In the genomic region with DNA sequence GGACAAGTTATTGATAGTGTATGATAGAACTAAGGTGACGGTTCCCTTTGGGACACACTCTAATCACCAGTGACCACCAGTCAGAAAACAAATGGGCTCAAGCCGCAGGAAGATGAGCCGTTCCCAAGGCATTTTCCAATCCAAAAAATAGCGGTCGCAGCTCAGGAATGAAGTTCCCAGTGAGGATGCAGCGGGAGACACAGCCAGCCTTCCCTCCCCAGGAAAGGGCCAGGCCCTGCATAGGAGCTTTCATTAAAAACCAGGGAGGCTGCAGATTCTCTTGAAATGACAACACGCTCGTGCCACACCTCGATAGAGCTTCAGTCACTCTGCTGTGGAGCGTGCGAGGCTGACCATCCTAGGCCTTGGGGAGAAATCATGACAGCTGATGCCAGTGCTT, we compare ENCODE assay signal across 9 cellular contexts.
DNase-seq lines count a peak whose midpoint lies in the region; ATAC-seq, FAIRE-seq and TF ChIP-seq lines count a peak whose summit lies in the region.
"Had no signal": no experiment of that assay in that cellular context is flagged by ENCODE, and none has a peak within 500 bp of the region (broad histone marks: within the 10 kb centered on the region; RNA-seq: fewer than 3 reads in every experiment).

No MANE protein-coding gene starts in this region.

- ATAC-seq in RWPE2 (ENCODE audit: low read depth), result no peak
- ATAC-seq in stimulated activated naive CD8-positive, alpha-beta T cell treated with anti-CD3 and anti-CD28 coated beads, Interleukin-15, amount 100 ng/mL, for 72 hours, result no peak

- in situ Hi-C loops in G401 (cut with HindIII; ENCODE audit: low sequenced_read_pairs), result no loop called here

- no peaks in the 10 kb centered on the region for H3K36me3 ChIP-seq in RWPE2 (ENCODE audit: low read depth)
- H3K36me3 ChIP-seq in skeletal muscle satellite cell (ENCODE audit: insufficient read depth, low read length), result no peaks in the 10 kb centered on the region
- H3K36me3 ChIP-seq in small intestine (ENCODE audit: control insufficient read depth in 2 of 2, insufficient read depth in 2 of 2, low read length in 2 of 2), result no peaks in the 10 kb centered on the region

- no peak for TF ChIP-seq CTCF in RWPE2 (IDR thresholded peaks at IDR 0.05; ENCODE audit: poor library complexity, severe bottlenecking)
- no peak for TF ChIP-seq CTCF in foreskin fibroblast (IDR thresholded peaks at IDR 0.05; ENCODE audit: low read depth, low read length)

- H3K27ac ChIP-seq in RWPE2 (ENCODE audit: poor library complexity, severe bottlenecking), result peak overlapping the region; percentile 87
- H3K27ac ChIP-seq in small intestine (ENCODE audit: low read depth in 1 of 2, low read length in 1 of 2), result peak overlapping the region in 1 of 2 donors; percentile 75

- peaks cover 48% of the 10 kb centered on the region for H3K4me1 ChIP-seq in RWPE2 (ENCODE audit: insufficient read depth, poor library complexity, severe bottlenecking)
- peaks cover 85% of the 10 kb centered on the region for H3K4me1 ChIP-seq in skeletal muscle satellite cell (ENCODE audit: control insufficient read depth, insufficient read depth, low read length)
- H3K4me1 ChIP-seq in small intestine (ENCODE audit: control insufficient read depth in 2 of 2, insufficient read depth in 1 of 2, low read depth in 1 of 2, low read length in 1 of 2), result peaks cover 0 to 3% of the 10 kb centered on the region in 2 donors

- 80 to 95% (median 90%) methylated on average over 11 of the region's 11 CpGs for WGBS in small intestine, 3 donors

- H3K27ac Mint-ChIP-seq in stimulated activated naive CD8-positive, alpha-beta T cell treated with anti-CD3 and anti-CD28 coated beads, Interleukin-15, amount 100 ng/mL, for 72 hours, result peak overlapping the region in 1 of 2 donors; percentile 19

- H3K4me1 Mint-ChIP-seq in stimulated activated naive CD8-positive, alpha-beta T cell treated with anti-CD3 and anti-CD28 coated beads, Interleukin-15, amount 100 ng/mL, for 72 hours, result peaks cover 14% of the 10 kb centered on the region

- DNase-seq in G401 (ENCODE audit: low spot score) (peak; percentile 51), RWPE2 (ENCODE audit: low spot score) (peak; percentile 36), foreskin fibroblast (peak in 1 of 2 donors; percentile 55), HuH-7.5 (ENCODE audit: low spot score) (no peak), small intestine (no peak)
- DNase-seq in stimulated activated naive CD8-positive, alpha-beta T cell treated with anti-CD3 and anti-CD28 coated beads, Interleukin-15, amount 100 ng/mL, for 72 hours, result no peak
- DNase-seq: activated CD4-positive, alpha-beta T cell treated with anti-CD3 and anti-CD28 coated beads, Interleukin-2, amount 50 U/mL, for 48 hours; GF-D8 had no signal

- H3K9ac ChIP-seq in skeletal muscle satellite cell (ENCODE audit: low read depth, low read length), result peak overlapping the region; percentile 93

- H3K9me3 ChIP-seq in RWPE2 (ENCODE audit: severe bottlenecking) (no peaks in the 10 kb centered on the region), skeletal muscle satellite cell (replicated peaks; ENCODE audit: low read length) (no peaks in the 10 kb centered on the region), small intestine (ENCODE audit: control insufficient read depth, low read depth) (no peaks in the 10 kb centered on the region)

- no peaks in the 10 kb centered on the region for H3K27me3 Mint-ChIP-seq in stimulated activated naive CD8-positive, alpha-beta T cell treated with anti-CD3 and anti-CD28 coated beads, Interleukin-15, amount 100 ng/mL, for 72 hours

- H3K4me3 Mint-ChIP-seq in stimulated activated naive CD8-positive, alpha-beta T cell treated with anti-CD3 and anti-CD28 coated beads, Interleukin-15, amount 100 ng/mL, for 72 hours, result no peak overlapping the region

- H3K27me3 ChIP-seq in RWPE2 (ENCODE audit: insufficient read depth, poor library complexity, severe bottlenecking) (no peaks in the 10 kb centered on the region), skeletal muscle satellite cell (ENCODE audit: control insufficient read depth, insufficient read depth, low read length) (no peaks in the 10 kb centered on the region), small intestine (ENCODE audit: control insufficient read depth in 2 of 2, insufficient read depth in 2 of 2, low read length in 2 of 2) (no peaks in the 10 kb centered on the region)

- H3K4me2 ChIP-seq in skeletal muscle satellite cell (ENCODE audit: low read length), result peak overlapping the region; percentile 99

- FAIRE-seq in small intestine (lab: Jason Lieb, UNC), result no peak

- H3K4me3 ChIP-seq in RWPE2 (ENCODE audit: severe bottlenecking) (no peak overlapping the region), foreskin fibroblast (ENCODE audit: low read depth in 1 of 2, low read length in 2 of 2) (peak overlapping the region; percentile 3 to 27), skeletal muscle satellite cell (ENCODE audit: low read length) (peak overlapping the region; percentile 68), small intestine (ENCODE audit: low read depth in 1 of 2, low read length in 2 of 2) (no peak overlapping the region)

- H3K9me3 Mint-ChIP-seq in stimulated activated naive CD8-positive, alpha-beta T cell treated with anti-CD3 and anti-CD28 coated beads, Interleukin-15, amount 100 ng/mL, for 72 hours, result no peaks in the 10 kb centered on the region

Comparison
In these comparisons a context has a peak if more than half of its experiments do, and no peak if none do; other contexts are left out.
1. DNase-seq: peak in G401 (single experiment) and RWPE2 (single experiment); none in stimulated activated naive CD8-positive, alpha-beta T cell treated with anti-CD3 and anti-CD28 coated beads, Interleukin-15, amount 100 ng/mL, for 72 hours (0 of 2), HuH-7.5 (single experiment) and small intestine (single experiment).
2. H3K4me3 ChIP-seq: peak in foreskin fibroblast (2 of 2) and skeletal muscle satellite cell (single experiment); none in RWPE2 (single experiment) and small intestine (0 of 2).